ENCODE assay signal across 2 cellular contexts in the genomic region with DNA sequence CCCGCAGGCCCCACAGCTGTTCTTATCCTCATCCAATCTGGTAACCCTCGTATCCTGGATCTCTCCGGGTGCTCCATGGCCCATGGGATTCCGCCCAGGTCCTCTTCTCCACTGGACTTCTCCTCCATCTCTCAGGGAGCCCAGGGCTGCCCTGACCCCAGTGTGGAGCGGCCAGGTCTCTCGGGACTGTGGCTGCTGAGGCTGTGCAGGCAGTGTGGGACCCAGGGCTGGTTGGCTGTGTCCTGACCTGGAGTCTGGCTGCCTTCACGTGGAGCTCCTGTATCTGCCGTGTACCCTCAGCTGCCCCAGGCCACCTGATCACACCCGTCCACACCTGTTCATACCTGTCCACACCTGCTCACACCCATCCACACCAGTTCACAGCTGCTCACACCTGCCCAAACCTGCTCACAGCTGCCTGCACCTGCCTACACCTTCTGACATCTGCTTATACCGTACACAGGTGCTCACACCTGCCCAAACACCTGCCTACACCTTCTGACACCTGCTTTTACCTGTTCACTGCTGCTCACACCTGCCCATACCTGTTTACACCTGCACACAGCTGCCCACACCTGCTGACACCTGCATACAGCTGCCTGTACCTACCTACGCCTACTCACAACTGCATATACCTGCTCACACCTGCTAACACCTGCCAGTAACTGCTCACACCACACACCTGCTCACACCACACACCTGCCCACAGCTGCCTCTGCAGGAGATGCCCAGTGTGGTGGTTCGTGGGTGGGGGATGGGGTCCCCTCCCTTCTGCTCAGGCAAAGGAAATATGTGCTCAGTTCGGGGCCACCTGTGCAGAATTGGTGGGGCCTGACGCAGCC.
A peak's percentile ranks its signal among the peaks of the same experiment; 100 is the strongest.
TF ChIP-seq lines count a peak whose summit lies in the region.

No MANE protein-coding gene starts in this region.

TF ChIP-seq in HEK293, 187 proteins besides CTCF, POLR2A, EP300 and RAD21:
- TF ChIP-seq ZEB2 (tag by site-specific recombination; IDR thresholded peaks at IDR 0.05) (peak; percentile 100), ZNF18 (tag by site-specific recombination; IDR thresholded peaks at IDR 0.05) (peak; percentile 96), SCRT1 (tag by site-specific recombination; IDR thresholded peaks at IDR 0.05; ENCODE audit: borderline replicate concordance) (no peak), ZNF677 (tag by site-specific recombination; IDR thresholded peaks at IDR 0.05) (peak; percentile 97), IKZF3 (tag by site-specific recombination; IDR thresholded peaks at IDR 0.05) (peak; percentile 44; the same call in 1 of the 2 replicates), EGR2 (tag by site-specific recombination; IDR thresholded peaks at IDR 0.05; ENCODE audit: low read depth) (0 out of 2 replicates have a peak, but pooled peaks have one; percentile 6)
- TF ChIP-seq, protein P1, sequence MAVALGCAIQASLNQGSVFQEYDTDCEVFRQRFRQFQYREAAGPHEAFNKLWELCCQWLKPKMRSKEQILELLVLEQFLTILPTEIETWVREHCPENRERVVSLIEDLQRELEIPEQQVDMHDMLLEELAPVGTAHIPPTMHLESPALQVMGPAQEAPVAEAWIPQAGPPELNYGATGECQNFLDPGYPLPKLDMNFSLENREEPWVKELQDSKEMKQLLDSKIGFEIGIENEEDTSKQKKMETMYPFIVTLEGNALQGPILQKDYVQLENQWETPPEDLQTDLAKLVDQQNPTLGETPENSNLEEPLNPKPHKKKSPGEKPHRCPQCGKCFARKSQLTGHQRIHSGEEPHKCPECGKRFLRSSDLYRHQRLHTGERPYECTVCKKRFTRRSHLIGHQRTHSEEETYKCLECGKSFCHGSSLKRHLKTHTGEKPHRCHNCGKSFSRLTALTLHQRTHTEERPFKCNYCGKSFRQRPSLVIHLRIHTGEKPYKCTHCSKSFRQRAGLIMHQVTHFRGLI (tag by site-specific recombination; IDR thresholded peaks at IDR 0.05), result no peak

TF ChIP-seq in K562, 482 proteins besides CTCF, POLR2A, EP300 and RAD21:
- TF ChIP-seq ZEB2 (IDR thresholded peaks at IDR 0.05), result peak; percentile 81
- TF ChIP-seq ZNF232 (CRISPR knock-in tag; IDR thresholded peaks at IDR 0.05), result no peak
- TF ChIP-seq CBFA2T2 (conservative IDR thresholded peaks at IDR 0.05), result 0 out of 2 replicates have a peak, but pooled peaks have one; percentile 9
- no peak for TF ChIP-seq XRCC5 (IDR thresholded peaks at IDR 0.05; ENCODE audit: low read depth, low read length)
- TF ChIP-seq MAX (CRISPR knock-in tag; IDR thresholded peaks at IDR 0.05), result 0 out of 2 replicates have a peak, but pooled peaks have one; percentile 22
- no peak for TF ChIP-seq CBX2 (IDR thresholded peaks at IDR 0.05; ENCODE audit: insufficient read depth, low read length, poor library complexity, severe bottlenecking)
- no peak for TF ChIP-seq AFF4 (CRISPR knock-in tag; IDR thresholded peaks at IDR 0.05)
- no peak for TF ChIP-seq KLF13 (tag; IDR thresholded peaks at IDR 0.05; ENCODE audit: borderline replicate concordance, low read depth)
- TF ChIP-seq PHF8 (IDR thresholded peaks at IDR 0.05; ENCODE audit: borderline replicate concordance, low read length), result no peak
